Comparison of ENCODE assay signal across 12 cellular contexts in the genomic region with DNA sequence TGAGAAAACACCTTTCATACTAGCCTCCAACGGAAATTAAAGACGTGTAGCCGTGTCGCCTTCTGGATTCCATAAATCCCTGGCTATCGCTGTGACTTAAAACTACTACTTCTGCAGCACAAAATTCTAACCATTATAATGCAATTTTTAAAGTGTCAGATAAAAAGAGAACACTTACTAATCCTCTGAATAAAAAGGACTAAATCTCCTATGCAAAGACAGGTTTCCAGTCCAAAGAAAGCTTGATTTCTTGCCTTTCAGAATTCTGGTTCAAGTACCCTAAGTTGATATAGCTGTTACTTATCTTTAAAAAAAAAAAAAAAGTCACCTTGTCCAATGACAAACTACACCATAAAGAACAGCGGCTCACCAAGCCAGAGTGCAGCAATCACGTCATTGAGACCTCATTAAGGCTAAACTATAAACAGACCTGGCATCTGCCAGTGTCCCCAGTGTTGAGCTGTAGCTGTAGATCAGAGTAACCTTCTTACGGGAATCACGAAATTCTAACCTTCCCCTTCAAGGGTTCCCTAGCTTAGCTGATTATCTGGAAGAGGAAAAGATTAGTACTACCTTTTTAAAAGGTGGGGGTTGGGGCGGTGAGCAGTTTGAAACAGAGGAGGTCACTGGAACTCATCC. TPM values are rescaled to one million over a fixed set of nuclear protein-coding genes. Genes with fewer than 3 reads are reported as not detected.
DNase-seq lines count a peak whose midpoint lies in the region; ATAC-seq and TF ChIP-seq lines count a peak whose summit lies in the region.
"Had no signal": no experiment of that assay in that cellular context is flagged by ENCODE, and none has a peak within 500 bp of the region (broad histone marks: within the 10 kb centered on the region; RNA-seq: fewer than 3 reads in every experiment).

No MANE protein-coding gene starts in this region.

- H3K4me1 ChIP-seq in esophagus squamous epithelium (peaks cover 9 to 42% (median 10%) of the 10 kb centered on the region in 3 donors), psoas muscle (peaks cover 37% of the 10 kb centered on the region)

- TF ChIP-seq POLR2A in esophagus squamous epithelium (IDR thresholded peaks at IDR 0.05): no peak

- TF ChIP-seq CTCF in esophagus squamous epithelium (IDR thresholded peaks at IDR 0.05) (no peak), psoas muscle (IDR thresholded peaks at IDR 0.05) (no peak)

- H3K27ac ChIP-seq in esophagus squamous epithelium (peak overlapping the region; percentile 89 to 95 (median 90)), psoas muscle (peak overlapping the region; percentile 89)
- H3K27ac ChIP-seq: 22Rv1, coronary artery had no signal

- no peaks in the 10 kb centered on the region for H3K9me3 Mint-ChIP-seq in effector memory CD8-positive, alpha-beta T cell

- peaks cover under 1 to 3% of the 10 kb centered on the region in 2 donors for H3K27me3 Mint-ChIP-seq in effector memory CD8-positive, alpha-beta T cell

- intact Hi-C loops in esophagus squamous epithelium (cut with DNase I) (loop anchor here (5.0 to 10.0 kb wide), 2 partner anchors 118 to 119 kb away; a partner anchor contains a TSS), psoas muscle (cut with DNase I) (loop anchor here (2.0 to 10.0 kb wide), 5 partner anchors 38 to 159 kb away; a partner anchor contains a TSS)

- H3K4me3 ChIP-seq in esophagus squamous epithelium (peak overlapping the region; percentile 4 to 100 (median 92)), psoas muscle (peak overlapping the region; percentile 96)

- H3K4me1 Mint-ChIP-seq in effector memory CD8-positive, alpha-beta T cell (ENCODE audit: low read depth in 2 of 2): peaks cover 21 to 32% of the 10 kb centered on the region in 2 donors

- peaks cover 21% of the 10 kb centered on the region for H3K36me3 Mint-ChIP-seq in effector memory CD8-positive, alpha-beta T cell (ENCODE audit: insufficient read depth)

- peak overlapping the region in 1 of 2 donors; percentile 99 for H3K4me3 Mint-ChIP-seq in effector memory CD8-positive, alpha-beta T cell

- ATAC-seq in psoas muscle (peak; percentile 71 to 79 (median 76)), GM18861 (IDR thresholded peaks at IDR 0.05; ENCODE audit: unreplicated experiment) (no peak), HG02885 (IDR thresholded peaks at IDR 0.05; ENCODE audit: poor library complexity, unreplicated experiment) (no peak)
- no peak for ATAC-seq in effector memory CD8-positive, alpha-beta T cell (replicated peaks)

- H3K36me3 ChIP-seq in esophagus squamous epithelium (peaks cover 0 to 38% (median 0%) of the 10 kb centered on the region in 3 donors), psoas muscle (ENCODE audit: insufficient read depth in 1 of 2, low read depth in 1 of 2) (peaks cover 0 to 37% of the 10 kb centered on the region in 2 donors)

- H3K27me3 ChIP-seq in esophagus squamous epithelium: no peaks in the 10 kb centered on the region
- no peaks in the 10 kb centered on the region for H3K27me3 ChIP-seq in psoas muscle (ENCODE audit: insufficient read depth in 3 of 3, low read length in 2 of 3)

- H3K9me3 ChIP-seq in esophagus squamous epithelium: no peaks in the 10 kb centered on the region
- H3K9me3 ChIP-seq in psoas muscle: no peaks in the 10 kb centered on the region

- WGBS in esophagus squamous epithelium, 2 donors: 46 to 63% methylated on average over 10 of the region's 10 CpGs
- WGBS in psoas muscle, 3 donors: 26 to 40% (median 29%) methylated on average over 10 of the region's 10 CpGs

- no peak overlapping the region for H3K27ac Mint-ChIP-seq in effector memory CD8-positive, alpha-beta T cell

- peak; percentile 30 for DNase-seq in NCI-H1105 treated with DMSO at 0.1 percent for 48 hours (lab: John Stamatoyannopoulos, UW)
- DNase-seq in NCI-H1105 (lab: John Stamatoyannopoulos, UW): no peak
- peak; percentile 68 for DNase-seq in OCI-M1 (lab: John Stamatoyannopoulos, UW)
- DNase-seq in esophagus squamous epithelium (lab: John Stamatoyannopoulos, UW): no peak
- DNase-seq in psoas muscle: peak; percentile 37 to 69
- no peak for DNase-seq in effector memory CD8-positive, alpha-beta T cell
- DNase-seq: NCI-H1092 treated with DMSO at 0.1 percent for 48 hours had no signal

RNA-seq across cellular contexts. Expression of a gene that starts 2.2 kb away (rescaled TPM):
- total RNA-seq in esophagus squamous epithelium (10 to 100 TPM; 34.3 to 50.2 (median 40.4) TPM), psoas muscle (10 to 100 TPM; 34.4 to 94.2 (median 55.6) TPM)
- polyA plus RNA-seq in psoas muscle: 10 to 100 TPM; 24.5 to 70.9 (median 61.1) TPM

RNA-seq across cellular contexts. Expression of a gene that starts 16.0 kb away (rescaled TPM):
- total RNA-seq in esophagus squamous epithelium (not detected), psoas muscle (not detected)
- polyA plus RNA-seq in psoas muscle: not detected
- total RNA-seq: liver had no signal
- polyA plus RNA-seq: liver had no signal

RNA-seq across cellular contexts. Expression of a gene that starts 37.3 kb away (rescaled TPM):
- not detected for total RNA-seq in esophagus squamous epithelium
- not detected for total RNA-seq in psoas muscle
- polyA plus RNA-seq in psoas muscle: not detected
- total RNA-seq: liver had no signal
- polyA plus RNA-seq: liver had no signal

Comparison
In these comparisons a context has a peak if more than half of its experiments do, and no peak if none do; other contexts are left out.
1. DNase-seq: peak in NCI-H1105 treated with DMSO at 0.1 percent for 48 hours (single experiment), OCI-M1 (single experiment) and psoas muscle (2 of 2); none in NCI-H1105 (single experiment), esophagus squamous epithelium (single experiment) and effector memory CD8-positive, alpha-beta T cell (0 of 3).
2. ATAC-seq: peak in psoas muscle (4 of 4); none in GM18861 (single experiment), HG02885 (single experiment) and effector memory CD8-positive, alpha-beta T cell (single experiment).